ENCODE assay signal across 31 cellular contexts in genomic region chr9:131516274-131516565, GRCh38. TPM values are rescaled to one million over a fixed set of nuclear protein-coding genes. Genes with fewer than 3 reads are reported as not detected.
"Had no signal": no experiment of that assay in that cellular context is flagged by ENCODE, and none has a peak within 500 bp of the region (broad histone marks: within the 10 kb centered on the region; RNA-seq: fewer than 3 reads in every experiment).

No MANE protein-coding gene starts in this region.

- H3K27ac Mint-ChIP-seq: activated CD4-positive, alpha-beta memory T cell treated with anti-CD3 and anti-CD28 coated beads, Interleukin-2, amount 10 ng/mL, durations not matched to agents 7 days and 5 days; activated CD4-positive, alpha-beta T cell treated with anti-CD3 and anti-CD28 coated beads for 36 hours; activated naive CD4-positive, alpha-beta T cell treated with anti-CD3 and anti-CD28 coated beads for 36 hours; activated naive CD8-positive, alpha-beta T cell; activated T-helper 17 cell treated with anti-CD3 and anti-CD28 coated beads, Interleukin-2, amount 50 U/mL, for 72 hours; brain; T-helper 17 cell had no signal

- DNase-seq: activated CD4-positive, alpha-beta memory T cell treated with anti-CD3 and anti-CD28 coated beads, Interleukin-2, amount 10 ng/mL, durations not matched to agents 7 days and 5 days; activated CD4-positive, alpha-beta T cell treated with anti-CD3 and anti-CD28 coated beads for 36 hours; activated CD4-positive, alpha-beta T cell treated with anti-CD3 and anti-CD28 coated beads, Interleukin-2, amount 50 U/mL, for 1 hour; activated gamma-delta T cell; activated naive CD4-positive, alpha-beta T cell treated with anti-CD3 and anti-CD28 coated beads for 36 hours; activated T-cell treated with anti-CD3 and anti-CD28 coated beads for 4 hours; activated T-cell treated with anti-CD3 and anti-CD28 coated beads, Interleukin-2, amount 50 U/mL, for 48 hours; amygdala; cortex of kidney; NCI-H1092 treated with DMSO at 0.1 percent for 48 hours; NCI-H1417 treated with DMSO at 0.1 percent for 48 hours; NCI-H1694; NCI-H2029; NCI-H2107; NCI-H345; NCI-H510A; NCI-H526 treated with DMSO at 0.1 percent for 48 hours; NCI-H82; PC-9; SHP77 treated with DMSO at 0.1 percent for 48 hours; T-helper 17 cell; T-helper 9 cell had no signal

- H3K4me3 Mint-ChIP-seq: activated CD4-positive, alpha-beta memory T cell treated with anti-CD3 and anti-CD28 coated beads, Interleukin-2, amount 10 ng/mL, durations not matched to agents 7 days and 5 days; activated CD4-positive, alpha-beta T cell treated with anti-CD3 and anti-CD28 coated beads for 36 hours; activated naive CD4-positive, alpha-beta T cell treated with anti-CD3 and anti-CD28 coated beads for 36 hours; activated naive CD8-positive, alpha-beta T cell; activated T-helper 17 cell treated with anti-CD3 and anti-CD28 coated beads, Interleukin-2, amount 50 U/mL, for 72 hours; brain; central memory CD8-positive, alpha-beta T cell; T-helper 17 cell had no signal

- H2AFZ ChIP-seq: PC-9 had no signal

- ATAC-seq: activated CD4-positive, alpha-beta T cell treated with anti-CD3 and anti-CD28 coated beads for 36 hours; activated T-helper 17 cell treated with anti-CD3 and anti-CD28 coated beads, Interleukin-2, amount 50 U/mL, for 72 hours; T-helper 17 cell had no signal

- H3K4me3 ChIP-seq: PC-9 had no signal

- H3K4me2 ChIP-seq: PC-9 had no signal

- H3K9me3 Mint-ChIP-seq: activated CD4-positive, alpha-beta memory T cell treated with anti-CD3 and anti-CD28 coated beads, Interleukin-2, amount 10 ng/mL, durations not matched to agents 7 days and 5 days; activated naive CD4-positive, alpha-beta T cell treated with anti-CD3 and anti-CD28 coated beads for 36 hours; activated T-helper 17 cell treated with anti-CD3 and anti-CD28 coated beads, Interleukin-2, amount 50 U/mL, for 72 hours; brain; central memory CD8-positive, alpha-beta T cell had no signal

- H3K4me1 Mint-ChIP-seq: activated CD4-positive, alpha-beta memory T cell treated with anti-CD3 and anti-CD28 coated beads, Interleukin-2, amount 10 ng/mL, durations not matched to agents 7 days and 5 days; activated CD4-positive, alpha-beta T cell treated with anti-CD3 and anti-CD28 coated beads for 36 hours; activated T-helper 17 cell treated with anti-CD3 and anti-CD28 coated beads, Interleukin-2, amount 50 U/mL, for 72 hours; brain; central memory CD8-positive, alpha-beta T cell; T-helper 17 cell had no signal

- H3K27ac ChIP-seq: PC-9, VCaP had no signal

- H3K27me3 Mint-ChIP-seq: activated CD4-positive, alpha-beta memory T cell treated with anti-CD3 and anti-CD28 coated beads, Interleukin-2, amount 10 ng/mL, durations not matched to agents 7 days and 5 days; activated CD4-positive, alpha-beta T cell treated with anti-CD3 and anti-CD28 coated beads for 36 hours; activated naive CD8-positive, alpha-beta T cell; activated T-helper 17 cell treated with anti-CD3 and anti-CD28 coated beads, Interleukin-2, amount 50 U/mL, for 72 hours; central memory CD8-positive, alpha-beta T cell; T-helper 17 cell had no signal

RNA-seq across cellular contexts. Expression of gene PRRT1B, which starts 29.1 kb away (rescaled TPM):
- total RNA-seq: activated CD4-positive, alpha-beta memory T cell treated with anti-CD3 and anti-CD28 coated beads, Interleukin-2, amount 10 ng/mL, durations not matched to agents 7 days and 5 days; activated CD4-positive, alpha-beta T cell treated with anti-CD3 and anti-CD28 coated beads for 36 hours; activated CD8-positive, alpha-beta memory T cell treated with anti-CD3 and anti-CD28 coated beads for 36 hours; activated naive CD4-positive, alpha-beta T cell treated with anti-CD3 and anti-CD28 coated beads for 36 hours; activated T-helper 17 cell treated with anti-CD3 and anti-CD28 coated beads, Interleukin-2, amount 50 U/mL, for 72 hours; astrocyte; M059J; PC-9; SK-MEL-5; T-helper 17 cell had no signal
